In the genomic region with DNA sequence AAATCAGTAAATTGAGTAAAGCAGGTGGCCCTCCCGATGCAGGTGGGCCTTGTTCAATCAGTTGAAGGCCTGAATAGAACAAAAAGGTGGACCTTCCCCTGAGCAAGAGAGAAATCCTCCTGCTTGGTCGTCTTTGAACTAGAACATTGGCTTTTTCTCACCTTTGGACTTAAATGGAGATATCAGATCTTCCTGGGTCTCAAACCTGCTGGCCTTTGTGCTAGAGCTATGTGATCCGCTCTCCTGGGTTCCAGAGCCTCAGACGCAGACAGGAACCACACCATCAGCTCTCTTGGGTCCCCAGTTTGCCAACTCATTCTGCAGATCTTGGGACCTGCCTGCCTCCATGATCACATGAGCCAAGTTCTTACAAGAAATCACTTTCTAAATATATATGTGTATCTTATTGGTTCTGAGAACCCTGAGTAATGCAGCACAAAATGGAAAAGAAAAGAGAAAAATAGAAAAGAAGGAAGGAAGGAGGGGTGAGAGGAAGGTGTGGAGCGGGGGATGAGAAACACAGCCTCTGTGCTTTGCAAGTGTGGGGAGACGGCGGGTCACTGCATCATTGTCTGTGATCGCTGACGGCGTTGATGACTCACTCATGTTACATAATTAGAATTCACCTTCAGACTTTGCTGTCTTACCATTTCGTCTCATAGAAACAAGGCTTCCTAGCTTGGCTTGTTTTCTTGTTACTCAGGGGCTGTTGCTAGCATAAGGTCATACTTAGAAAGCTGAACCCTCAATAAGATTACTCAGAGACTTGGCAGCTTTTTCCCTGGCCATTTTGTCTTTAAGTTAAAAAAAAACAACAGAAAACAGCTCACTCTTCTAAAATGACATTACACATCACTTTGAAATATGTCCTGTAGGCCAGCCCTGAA, we compare ENCODE assay signal across 8 cellular contexts.
A peak's percentile ranks its signal among the peaks of the same experiment; 100 is the strongest.
DNase-seq lines count a peak whose midpoint lies in the region; ATAC-seq lines count a peak whose summit lies in the region.

No MANE protein-coding gene starts in this region.

- H3K36me3 Mint-ChIP-seq in activated CD4-positive, alpha-beta T cell treated with anti-CD3 and anti-CD28 coated beads, Interleukin-2, amount 10 ng/mL, durations not matched to agents 24 days and 14 days (ENCODE audit: low read depth): peaks cover 58% of the 10 kb centered on the region
- peaks cover 22 to 64% (median 56%) of the 10 kb centered on the region in 5 donors for H3K36me3 Mint-ChIP-seq in naive thymus-derived CD4-positive, alpha-beta T cell

- H3K36me3 ChIP-seq in naive thymus-derived CD4-positive, alpha-beta T cell (ENCODE audit: control insufficient read depth in 2 of 3, insufficient read depth in 3 of 3, low read length in 3 of 3): peaks cover 0 to 6% (median 0%) of the 10 kb centered on the region in 3 experiments

- POLR2A ChIA-PET in naive thymus-derived CD4-positive, alpha-beta T cell (lab: Charles Lee): no interaction called here

- no peaks in the 10 kb centered on the region for H3K27me3 Mint-ChIP-seq in activated CD4-positive, alpha-beta T cell treated with anti-CD3 and anti-CD28 coated beads, Interleukin-2, amount 10 ng/mL, durations not matched to agents 24 days and 14 days
- no peaks in the 10 kb centered on the region for H3K27me3 Mint-ChIP-seq in naive thymus-derived CD4-positive, alpha-beta T cell

- H3K27ac ChIP-seq in naive thymus-derived CD4-positive, alpha-beta T cell (ENCODE audit: low read depth, low read length): no peak overlapping the region

- DNase-seq in activated gamma-delta T cell treated with Interleukin-2 at 50 U/mL for 16 hours: peak; percentile 66
- no peak for DNase-seq in activated gamma-delta T cell (lab: John Stamatoyannopoulos, UW)
- DNase-seq in HS-27A (ENCODE audit: low read depth): peak; percentile 92
- peak; percentile 87 for DNase-seq in activated CD4-positive, alpha-beta T cell treated with anti-CD3 and anti-CD28 coated beads, Interleukin-2, amount 10 ng/mL, durations not matched to agents 24 days and 14 days
- DNase-seq in effector CD8-positive, alpha-beta T cell (lab: John Stamatoyannopoulos, UW): peak; percentile 3
- DNase-seq in naive thymus-derived CD4-positive, alpha-beta T cell: peak in 6 of 9 donors; percentile 2 to 53 (median 14)
- DNase-seq in stimulated activated CD8-positive, alpha-beta memory T cell treated with anti-CD3 and anti-CD28 coated beads, Interleukin-7, amount 100 ng/mL, for 1 hour (ENCODE audit: low read depth in 2 of 2): peak; percentile 27 to 34
- no peak for DNase-seq in OCI-M1 (lab: John Stamatoyannopoulos, UW)

- no peak overlapping the region for H3K4me3 ChIP-seq in naive thymus-derived CD4-positive, alpha-beta T cell (ENCODE audit: low read length)

- H3K4me1 ChIP-seq in naive thymus-derived CD4-positive, alpha-beta T cell (ENCODE audit: control insufficient read depth in 2 of 2, insufficient read depth in 2 of 2, low read length in 2 of 2): peaks cover 0 to 10% of the 10 kb centered on the region in 2 donors

- intact Hi-C loops in activated CD4-positive, alpha-beta T cell treated with anti-CD3 and anti-CD28 coated beads, Interleukin-2, amount 10 ng/mL, durations not matched to agents 24 days and 14 days (cut with micrococcal nuclease): loop anchor here (1.0 kb wide), 2 partner anchors 48 to 142 kb away; no protein-coding TSS in a partner anchor
- intact Hi-C loops in naive thymus-derived CD4-positive, alpha-beta T cell (cut with micrococcal nuclease): loop anchor here in 1 of 2 donors (1.0 to 10.0 kb wide), 5 partner anchors 34 to 177 kb away; partner anchors contain the start of gene NEDD9

- CTCF ChIA-PET in naive thymus-derived CD4-positive, alpha-beta T cell (lab: Charles Lee): interaction anchor here (0.7 kb wide), 1 partner anchor 191 kb away, joined by 3 read pairs; no protein-coding TSS in a partner anchor

- H3K4me1 Mint-ChIP-seq in activated CD4-positive, alpha-beta T cell treated with anti-CD3 and anti-CD28 coated beads, Interleukin-2, amount 10 ng/mL, durations not matched to agents 24 days and 14 days: peaks cover 54% of the 10 kb centered on the region
- H3K4me1 Mint-ChIP-seq in naive thymus-derived CD4-positive, alpha-beta T cell: peaks cover 13 to 51% (median 30%) of the 10 kb centered on the region in 7 donors

- H3K9me3 Mint-ChIP-seq in activated CD4-positive, alpha-beta T cell treated with anti-CD3 and anti-CD28 coated beads, Interleukin-2, amount 10 ng/mL, durations not matched to agents 24 days and 14 days: peaks cover 8% of the 10 kb centered on the region
- peaks cover 0 to 6% (median 0%) of the 10 kb centered on the region in 11 donors for H3K9me3 Mint-ChIP-seq in naive thymus-derived CD4-positive, alpha-beta T cell

- peak overlapping the region; percentile 0 for H3K4me3 Mint-ChIP-seq in activated CD4-positive, alpha-beta T cell treated with anti-CD3 and anti-CD28 coated beads, Interleukin-2, amount 10 ng/mL, durations not matched to agents 24 days and 14 days
- peak overlapping the region in 1 of 10 donors; percentile 8 for H3K4me3 Mint-ChIP-seq in naive thymus-derived CD4-positive, alpha-beta T cell

- no peaks in the 10 kb centered on the region for H3K27me3 ChIP-seq in naive thymus-derived CD4-positive, alpha-beta T cell (ENCODE audit: control insufficient read depth in 2 of 2, insufficient read depth in 2 of 2, low read length in 2 of 2)

- peak overlapping the region; percentile 81 for H3K27ac Mint-ChIP-seq in activated CD4-positive, alpha-beta T cell treated with anti-CD3 and anti-CD28 coated beads, Interleukin-2, amount 10 ng/mL, durations not matched to agents 24 days and 14 days
- H3K27ac Mint-ChIP-seq in naive thymus-derived CD4-positive, alpha-beta T cell: peak overlapping the region in 6 of 9 donors; percentile 8 to 62 (median 31)

- peak; percentile 90 for ATAC-seq in naive thymus-derived CD4-positive, alpha-beta T cell

- H3K9me3 ChIP-seq in naive thymus-derived CD4-positive, alpha-beta T cell (ENCODE audit: control insufficient read depth in 2 of 3, low read length in 3 of 3): no peaks in the 10 kb centered on the region

Comparison
In these comparisons a context has a peak if more than half of its experiments do, and no peak if none do; other contexts are left out.
1. DNase-seq: peak in activated gamma-delta T cell treated with Interleukin-2 at 50 U/mL for 16 hours (single experiment), HS-27A (single experiment), activated CD4-positive, alpha-beta T cell treated with anti-CD3 and anti-CD28 coated beads, Interleukin-2, amount 10 ng/mL, durations not matched to agents 24 days and 14 days (single experiment), effector CD8-positive, alpha-beta T cell (single experiment), naive thymus-derived CD4-positive, alpha-beta T cell (6 of 9) and stimulated activated CD8-positive, alpha-beta memory T cell treated with anti-CD3 and anti-CD28 coated beads, Interleukin-7, amount 100 ng/mL, for 1 hour (2 of 2); none in activated gamma-delta T cell (single experiment) and OCI-M1 (single experiment).